Comparison of ENCODE assay signal across 23 cellular contexts in the genomic region with DNA sequence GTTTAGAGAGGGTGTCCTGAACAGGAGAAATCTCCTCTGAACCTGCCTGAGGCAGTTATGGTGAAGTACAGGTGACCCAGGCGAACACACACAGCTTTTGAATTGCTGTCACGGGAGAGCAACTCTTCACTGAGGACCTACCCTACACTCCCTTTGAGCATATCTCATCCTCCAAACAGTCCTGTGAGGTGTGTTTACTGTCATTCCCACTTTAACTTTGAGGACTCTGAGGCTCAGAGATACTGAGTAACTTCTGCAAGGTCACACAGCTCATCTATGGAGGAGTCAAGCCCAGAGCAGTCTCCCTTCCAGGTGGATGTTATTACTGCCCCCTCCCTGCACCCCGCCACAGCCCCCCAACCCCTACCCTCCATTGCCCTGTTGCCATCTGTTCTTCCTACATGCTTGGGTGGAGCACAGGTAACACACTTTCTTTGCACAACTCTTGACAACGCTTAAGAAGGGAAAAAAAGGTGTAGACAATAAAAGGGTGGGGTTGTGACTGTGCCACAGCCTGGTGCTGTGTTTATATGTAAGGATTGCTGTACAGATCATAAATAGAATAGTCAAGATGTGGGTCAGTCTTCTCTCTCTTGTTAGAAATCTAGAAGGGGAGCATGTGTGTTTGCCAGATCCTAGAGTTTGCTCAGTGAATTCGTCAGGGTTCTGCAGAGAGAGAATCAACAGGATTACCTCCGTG.
"Had no signal": no experiment of that assay in that cellular context is flagged by ENCODE, and none has a peak within 500 bp of the region (broad histone marks: within the 10 kb centered on the region; RNA-seq: fewer than 3 reads in every experiment).

No MANE protein-coding gene starts in this region.

- H3K4me3 Mint-ChIP-seq: mesothelial cell of epicardium; neural crest cell; stimulated activated memory B cell treated with anti-CD40 and anti-IgM and Interleukin-4, amounts not matched to agents 10 μg/mL and 1 μg/mL and 100 μg/mL, for 72 hours; stimulated activated naive CD8-positive, alpha-beta T cell treated with anti-CD3 and anti-CD28 coated beads, Interleukin-15, Interleukin-2, amounts not matched to agents 100 ng/mL and 50 ng/mL, for 24 hours; type B pancreatic cell had no signal

- H3K36me3 Mint-ChIP-seq: mesothelial cell of epicardium; naive B cell; stimulated activated memory B cell treated with anti-CD40 and anti-IgM and Interleukin-4, amounts not matched to agents 10 μg/mL and 1 μg/mL and 100 μg/mL, for 72 hours; type B pancreatic cell had no signal

- H3K27me3 ChIP-seq: dorsolateral prefrontal cortex, ovary, spleen, vagina had no signal

- H3K4me3 ChIP-seq: coronary artery, dorsolateral prefrontal cortex, ovary, spleen, thoracic aorta, vagina had no signal

- H3K27ac ChIP-seq: coronary artery, dorsolateral prefrontal cortex, ovary, spleen, thoracic aorta had no signal

- DNase-seq: caudate nucleus; dorsolateral prefrontal cortex; effector CD8-positive, alpha-beta T cell; foreskin melanocyte; head of caudate nucleus; hippocampal formation; mammary epithelial cell; naive B cell; nucleus accumbens; ovary; right cardiac atrium; spleen; stimulated activated CD4-positive, alpha-beta T cell treated with anti-CD3 and anti-CD28 coated beads, Interleukin-15, amount 100 ng/mL, for 24 hours; stimulated activated CD4-positive, alpha-beta T cell treated with anti-CD3 and anti-CD28 coated beads, Interleukin-1b, Interleukin-23, amount 100 ng/mL, for 48 hours; stimulated activated CD4-positive, alpha-beta T cell treated with anti-CD3 and anti-CD28 coated beads, Interleukin-4, amount 100 ng/mL, for 24 hours had no signal

- H3K27ac Mint-ChIP-seq: naive B cell; stimulated activated memory B cell treated with anti-CD40 and anti-IgM and Interleukin-4, amounts not matched to agents 10 μg/mL and 1 μg/mL and 100 μg/mL, for 72 hours; stimulated activated naive CD8-positive, alpha-beta T cell treated with anti-CD3 and anti-CD28 coated beads, Interleukin-15, Interleukin-2, amounts not matched to agents 100 ng/mL and 50 ng/mL, for 24 hours had no signal

- H3K36me3 ChIP-seq: ovary, spleen, thoracic aorta, vagina had no signal

- H3K27me3 Mint-ChIP-seq: type B pancreatic cell had no signal

- ATAC-seq: right cardiac atrium; stimulated activated memory B cell treated with anti-CD40 and anti-IgM and Interleukin-4, amounts not matched to agents 10 μg/mL and 1 μg/mL and 100 μg/mL, for 72 hours had no signal

- H3K9me3 ChIP-seq: ovary, thoracic aorta, vagina had no signal
